ENCODE assay signal across 21 cellular contexts in genomic region chr2:120956486-120957156, GRCh38.
A peak's percentile ranks its signal among the peaks of the same experiment; 100 is the strongest.
DNase-seq lines count a peak whose midpoint lies in the region; ATAC-seq, FAIRE-seq and TF ChIP-seq lines count a peak whose summit lies in the region.
"Had no signal": no experiment of that assay in that cellular context is flagged by ENCODE, and none has a peak within 500 bp of the region (broad histone marks: within the 10 kb centered on the region; RNA-seq: fewer than 3 reads in every experiment).

No MANE protein-coding gene starts in this region.

- H3K9ac ChIP-seq in IMR-90 (ENCODE audit: low read depth, low read length) (no peak overlapping the region), H1 (replicated peaks in 1 of 4; ENCODE audit: extremely low read depth in 1 of 4, low read depth in 3 of 4, low read length in 3 of 4) (no peak overlapping the region), neuronal stem cell (ENCODE audit: low read depth, low read length, poor library complexity) (no peak overlapping the region), MM.1S (ENCODE audit: low read length) (no peak overlapping the region)
- H3K9ac ChIP-seq: SK-N-SH had no signal

- H4K8ac ChIP-seq in IMR-90 (ENCODE audit: low read depth in 2 of 2, low read length in 2 of 2) (no peak overlapping the region), H1 (ENCODE audit: extremely low read depth, insufficient read depth, low read length) (no peak overlapping the region), neuronal stem cell (ENCODE audit: low read depth, low read length) (no peak overlapping the region)

- intact Hi-C loops in IMR-90 (cut with micrococcal nuclease), result loop anchor here (5.0 kb wide), 1 partner anchor 259 kb away; no protein-coding TSS in a partner anchor

- POLR2A ChIA-PET in AG04450 (lab: Yijun Ruan, JAX), result no interaction called here
- POLR2A ChIA-PET in IMR-90 (lab: Charles Lee; ENCODE audit: unreplicated experiment), result interaction anchor here (0.5 kb wide), 1 partner anchor 122 kb away, joined by 11 read pairs; no protein-coding TSS in a partner anchor
- POLR2A ChIA-PET in H1 (lab: Charles Lee; ENCODE audit: partially characterized antibody), result interaction anchor here (1.3 kb wide), 1 partner anchor 119 kb away, joined by 4 read pairs; no protein-coding TSS in a partner anchor

- no peak overlapping the region for H2AK5ac ChIP-seq in IMR-90 (ENCODE audit: low read depth, low read length)
- no peak overlapping the region for H2AK5ac ChIP-seq in H1 (ENCODE audit: low read depth, low read length)
- H2AK5ac ChIP-seq in neuronal stem cell (ENCODE audit: low read depth, low read length), result no peak overlapping the region

- TF ChIP-seq EP300 in H1 (IDR thresholded peaks at IDR 0.05; ENCODE audit: borderline replicate concordance in 1 of 2, low read depth in 2 of 2, low read length in 2 of 2), result no peak

- H3K18ac ChIP-seq in IMR-90 (ENCODE audit: low read depth, low read length) (no peak overlapping the region), H1 (ENCODE audit: extremely low read depth, low read length) (no peak overlapping the region), neuronal stem cell (ENCODE audit: low read length) (no peak overlapping the region)

- no peak for ATAC-seq in IMR-90 (ENCODE audit: low read depth)
- no peak for ATAC-seq in GM19324 (IDR thresholded peaks at IDR 0.05; ENCODE audit: low FRiP score, unreplicated experiment)
- no peak for ATAC-seq in GM18498 (IDR thresholded peaks at IDR 0.05; ENCODE audit: unreplicated experiment)
- ATAC-seq: HepG2 had no signal

- peaks cover 77% of the 10 kb centered on the region for H3K36me3 ChIP-seq in IMR-90 (ENCODE audit: control insufficient read depth, insufficient read depth, low read length)
- H3K36me3 ChIP-seq in H1 (ENCODE audit: control insufficient read depth in 2 of 4, insufficient read depth in 4 of 4, low read length in 3 of 4), result peaks cover 0 to 3% (median 0%) of the 10 kb centered on the region in 4 experiments; a peak in 2 of 8 replicates
- H3K36me3 ChIP-seq in neuronal stem cell (replicated peaks in 1 of 2; ENCODE audit: control insufficient read depth in 2 of 2, insufficient read depth in 2 of 2, low read length in 2 of 2), result peaks cover 25 to 99% of the 10 kb centered on the region in 2 donors
- no peaks in the 10 kb centered on the region for H3K36me3 ChIP-seq in MM.1S (replicated peaks; ENCODE audit: insufficient read depth, low read length)

- H2BK12ac ChIP-seq in H1 (ENCODE audit: low read depth, low read length) (no peak overlapping the region), neuronal stem cell (ENCODE audit: low read length) (no peak overlapping the region)

- H3K79me2 ChIP-seq in H1 (ENCODE audit: control insufficient read depth in 1 of 2, insufficient read depth in 2 of 2, low read length in 2 of 2), result no peaks in the 10 kb centered on the region
- no peaks in the 10 kb centered on the region for H3K79me2 ChIP-seq in MM.1S (ENCODE audit: low read length)

- H3K9me3 ChIP-seq in AG04450 (ENCODE audit: control insufficient read depth, insufficient read depth, low read length) (no peaks in the 10 kb centered on the region; the same call in none of the 2 replicates), IMR-90 (ENCODE audit: control insufficient read depth, insufficient read depth, low read length) (no peaks in the 10 kb centered on the region), H1 (ENCODE audit: insufficient read depth in 2 of 2, low read depth in 1 of 2, low read length in 1 of 2) (no peaks in the 10 kb centered on the region), neuronal stem cell (replicated peaks in 1 of 2; ENCODE audit: control insufficient read depth in 2 of 2, insufficient read depth in 1 of 2, low read depth in 1 of 2, low read length in 2 of 2) (no peaks in the 10 kb centered on the region), MM.1S (replicated peaks; ENCODE audit: insufficient read depth, low read length) (no peaks in the 10 kb centered on the region)
- H3K9me3 ChIP-seq: SK-N-SH had no signal

- H4K91ac ChIP-seq in IMR-90 (ENCODE audit: insufficient read depth, low read depth, low read length), result no peak overlapping the region
- H4K91ac ChIP-seq in H1 (replicated peaks; ENCODE audit: insufficient read length, low read length), result no peak overlapping the region
- H4K91ac ChIP-seq in neuronal stem cell (ENCODE audit: low read depth, low read length, poor library complexity), result no peak overlapping the region

- H4K5ac ChIP-seq in IMR-90 (ENCODE audit: low read depth, low read length) (no peak overlapping the region), H1 (ENCODE audit: insufficient read length, low read depth, low read length) (no peak overlapping the region)

- BruUV-seq in IMR-90 (replicated peaks; lab: Mats Ljungman, UMichigan), result no TSS peak

- no peaks in the 10 kb centered on the region for H3K9me2 ChIP-seq in MM.1S (replicated peaks; ENCODE audit: insufficient read depth, low read length)
- H3K9me2 ChIP-seq: SK-N-SH had no signal

- H2BK20ac ChIP-seq in IMR-90 (ENCODE audit: low read depth, low read length) (no peak overlapping the region), H1 (ENCODE audit: low read length) (no peak overlapping the region)

- H2BK15ac ChIP-seq in IMR-90 (ENCODE audit: low read depth, low read length) (no peak overlapping the region), H1 (ENCODE audit: low read length) (no peak overlapping the region), neuronal stem cell (ENCODE audit: low read length) (no peak overlapping the region)

- DNase-seq in AG04450 (ENCODE audit: low read depth, low spot score) (no peak), IMR-90 (no peak), H1 (ENCODE audit: low read depth in 1 of 2, low spot score in 2 of 2) (no peak), neuronal stem cell (ENCODE audit: low spot score) (no peak), MM.1S (no peak)
- DNase-seq: C1 segment of cervical spinal cord; CD4-positive, alpha-beta memory T cell; COR-L47; DMS53; H7; KBM-7; NCI-H1694; NCI-H2029 treated with DMSO at 0.1 percent for 48 hours; NCI-H446 treated with DMSO at 0.1 percent for 48 hours; NCI-H69; SK-N-SH; SW 1271 had no signal

- TF ChIP-seq RAD21 in IMR-90 (IDR thresholded peaks at IDR 0.05; ENCODE audit: low read length) (no peak), H1 (IDR thresholded peaks at IDR 0.05 in 1 of 2, conservative IDR thresholded peaks at IDR 0.05 in 1 of 2; ENCODE audit: low read depth in 2 of 2, low read length in 2 of 2) (peak in 1 of 2 experiments; percentile 20; a peak in 1 of 4 replicates)

- H3K4me3 ChIP-seq in AG04450 (ENCODE audit: low read depth, low read length), result no peak overlapping the region
- no peak overlapping the region for H3K4me3 ChIP-seq in IMR-90 (ENCODE audit: insufficient read depth, low read depth, low read length)
- no peak overlapping the region for H3K4me3 ChIP-seq in H1 (ENCODE audit: extremely low read depth in 1 of 4, insufficient read depth in 2 of 4, low read depth in 3 of 4, low read length in 4 of 4)
- H3K4me3 ChIP-seq in neuronal stem cell (ENCODE audit: low read length in 2 of 2), result no peak overlapping the region
- no peak overlapping the region for H3K4me3 ChIP-seq in MM.1S (ENCODE audit: low read length)

- H4K20me1 ChIP-seq in IMR-90 (ENCODE audit: insufficient read depth, low read length) (peaks cover 20% of the 10 kb centered on the region), H1 (replicated peaks in 1 of 2; ENCODE audit: control insufficient read depth in 1 of 2, insufficient read depth in 2 of 2, low read length in 2 of 2) (peaks cover 0 to 18% of the 10 kb centered on the region in 2 experiments), MM.1S (ENCODE audit: insufficient read depth, low read length) (no peaks in the 10 kb centered on the region)

- H2BK5ac ChIP-seq in IMR-90 (ENCODE audit: low read depth, low read length, poor library complexity, severe bottlenecking) (no peak overlapping the region), H1 (ENCODE audit: low read depth, low read length) (no peak overlapping the region; the same call in 1 of the 2 replicates), neuronal stem cell (ENCODE audit: low read length) (peak overlapping the region; percentile 12)

- H2BK120ac ChIP-seq in IMR-90 (ENCODE audit: low read depth, low read length) (no peak overlapping the region), H1 (replicated peaks; ENCODE audit: low read depth, low read length) (no peak overlapping the region), neuronal stem cell (ENCODE audit: low read depth, low read length) (no peak overlapping the region)

- peaks cover 3% of the 10 kb centered on the region; the same call in 1 of the 2 replicates for H3K4me1 ChIP-seq in IMR-90 (ENCODE audit: control insufficient read depth, insufficient read depth, low read length)
- H3K4me1 ChIP-seq in H1 (replicated peaks in 1 of 4; ENCODE audit: control insufficient read depth in 3 of 4, insufficient read depth in 4 of 4, low read length in 3 of 4), result no peaks in the 10 kb centered on the region; a peak in 1 of 7 replicates
- H3K4me1 ChIP-seq in neuronal stem cell (ENCODE audit: control insufficient read depth in 2 of 2, insufficient read depth in 1 of 2, low read depth in 1 of 2, low read length in 2 of 2), result peaks cover 0 to 2% of the 10 kb centered on the region in 2 donors
- no peaks in the 10 kb centered on the region for H3K4me1 ChIP-seq in MM.1S (ENCODE audit: low read length)

- WGBS in IMR-90 (ENCODE audit: extremely low coverage in 2 of 2, insufficient read length in 1 of 2), 2 experiments, result 95% methylated on average over 4 of the region's 14 CpGs; no CpG with 5 or more reads in 1 of the 2 experiments
- 85% methylated on average over 10 of the region's 14 CpGs; no CpG with 5 or more reads in 1 of the 2 experiments for WGBS in H1 (ENCODE audit: extremely low coverage in 1 of 2, insufficient coverage in 1 of 2, insufficient read length in 1 of 2, insufficient replicate concordance in 2 of 2, low coverage in 1 of 2, low lambda C conversion rate in 2 of 2, missing lambda C conversion rate in 1 of 2), 2 experiments
- WGBS in neuronal stem cell (ENCODE audit: extremely low coverage in 2 of 2, insufficient read length in 2 of 2, insufficient replicate concordance in 1 of 2), 2 donors, result no CpG with 5 or more reads among the region's 14 CpGs

- no peak for TF ChIP-seq POLR2A in IMR-90 (IDR thresholded peaks at IDR 0.05; ENCODE audit: low read depth, low read length)
- TF ChIP-seq POLR2A in H1 (IDR thresholded peaks at IDR 0.05; ENCODE audit: control extremely low read depth in 1 of 2, low read depth in 2 of 2, low read length in 2 of 2), result no peak

- H3K4ac ChIP-seq in IMR-90 (ENCODE audit: low read depth, low read length) (no peak overlapping the region), H1 (replicated peaks; ENCODE audit: insufficient read length, low read depth, low read length) (no peak overlapping the region), neuronal stem cell (ENCODE audit: low read length) (no peak overlapping the region)

- no peak for FAIRE-seq in H1 (lab: Jason Lieb, UNC)
- FAIRE-seq: A204.1, HepG2 had no signal

- no peaks in the 10 kb centered on the region for H3K23me2 ChIP-seq in H1 (ENCODE audit: low read depth, low read length)

- CTCF ChIA-PET in AG04450 (lab: Charles Lee) (no interaction called here), IMR-90 (lab: Yijun Ruan, JAX) (no interaction called here), H1 (lab: Charles Lee; ENCODE audit: partially characterized antibody) (interaction anchor here (0.6 to 6.0 kb wide), 25 partner anchors 8 to 267 kb away, joined by 3 to 58 read pairs (median 6); no protein-coding TSS in a partner anchor)

- H3K9me1 ChIP-seq in IMR-90 (ENCODE audit: insufficient read depth, low read length), result peaks cover 14% of the 10 kb centered on the region

- H3K56ac ChIP-seq in IMR-90 (ENCODE audit: extremely low read depth, insufficient read depth, low read length) (no peak overlapping the region), H1 (replicated peaks; ENCODE audit: insufficient read length, low read depth, low read length) (no peak overlapping the region)

- H3K14ac ChIP-seq in IMR-90 (replicated peaks; ENCODE audit: low read depth, low read length) (no peak overlapping the region), H1 (ENCODE audit: insufficient read length) (no peak overlapping the region), neuronal stem cell (ENCODE audit: low read length) (peak overlapping the region; percentile 26)

- H2AK9ac ChIP-seq in IMR-90 (replicated peaks; ENCODE audit: low read depth, low read length, poor library complexity), result peak overlapping the region; percentile 57

- no peaks in the 10 kb centered on the region for H3F3A ChIP-seq in MM.1S (ENCODE audit: insufficient read depth, low read length)

- H3K79me1 ChIP-seq in IMR-90 (ENCODE audit: low read depth in 1 of 2, low read length in 2 of 2) (peaks cover 35 to 74% of the 10 kb centered on the region in 2 experiments), H1 (ENCODE audit: low read depth, low read length) (no peaks in the 10 kb centered on the region; the same call in 1 of the 2 replicates), neuronal stem cell (ENCODE audit: low read depth, low read length) (peaks cover 8% of the 10 kb centered on the region)

- no peak overlapping the region for H3K27ac ChIP-seq in AG04450 (ENCODE audit: low read depth, low read length)
- no peak overlapping the region for H3K27ac ChIP-seq in IMR-90 (ENCODE audit: insufficient read depth, low read length)
- H3K27ac ChIP-seq in H1 (ENCODE audit: low read depth, low read length), result no peak overlapping the region
- H3K27ac ChIP-seq in neuronal stem cell (replicated peaks; ENCODE audit: low read length), result no peak overlapping the region
- no peak overlapping the region for H3K27ac ChIP-seq in MM.1S (ENCODE audit: low read length)

- no peak overlapping the region for H3K23ac ChIP-seq in IMR-90 (ENCODE audit: low read depth, low read length)
- H3K23ac ChIP-seq in H1 (ENCODE audit: insufficient read length), result no peak overlapping the region
- no peak overlapping the region for H3K23ac ChIP-seq in neuronal stem cell (ENCODE audit: low read depth, low read length, poor library complexity)

- no peaks in the 10 kb centered on the region for H3K27me3 ChIP-seq in AG04450 (ENCODE audit: control insufficient read depth, insufficient read depth, low read length)
- H3K27me3 ChIP-seq in IMR-90 (ENCODE audit: control insufficient read depth, insufficient read depth, low read length), result no peaks in the 10 kb centered on the region
- no peaks in the 10 kb centered on the region for H3K27me3 ChIP-seq in H1 (replicated peaks in 1 of 4; ENCODE audit: control insufficient read depth in 3 of 4, extremely low read depth in 1 of 4, insufficient read depth in 3 of 4, low read length in 3 of 4)
- no peaks in the 10 kb centered on the region for H3K27me3 ChIP-seq in neuronal stem cell (ENCODE audit: control insufficient read depth in 3 of 3, insufficient read depth in 3 of 3, low read depth in 1 of 3, low read length in 3 of 3)
- H3K27me3 ChIP-seq in MM.1S (replicated peaks; ENCODE audit: insufficient read depth, low read length), result peaks cover 5% of the 10 kb centered on the region; the same call in 1 of the 2 replicates

- H2AFZ ChIP-seq in IMR-90 (replicated peaks; ENCODE audit: low read length, poor library complexity) (peak overlapping the region; percentile 33), H1 (ENCODE audit: low read length) (no peak overlapping the region), neuronal stem cell (ENCODE audit: low read length) (no peak overlapping the region), MM.1S (ENCODE audit: low read length) (no peak overlapping the region)

- TF ChIP-seq CTCF in AG04450 (IDR thresholded peaks at IDR 0.05; ENCODE audit: low read depth, low read length), result 0 out of 2 replicates have a peak, but pooled peaks have one; percentile 4
- TF ChIP-seq CTCF in IMR-90 (conservative IDR thresholded peaks at IDR 0.05; ENCODE audit: low read depth, low read length), result no peak
- TF ChIP-seq CTCF in H1 (IDR thresholded peaks at IDR 0.05; ENCODE audit: control extremely low read depth in 1 of 3, insufficient read depth in 1 of 3, low read depth in 1 of 3, low read length in 3 of 3), result peak in 2 of 3 experiments; percentile 23 to 33; a peak in 1 of 4 replicates
- no peak for TF ChIP-seq CTCF in MM.1S (IDR thresholded peaks at IDR 0.05; ENCODE audit: low read length)

- dilution Hi-C loops in IMR-90 (cut with HindIII; ENCODE audit: low sequenced_read_pairs, unreplicated experiment), result no loop called here

- no peak overlapping the region for H3K4me2 ChIP-seq in IMR-90 (ENCODE audit: low read depth, low read length)
- no peak overlapping the region for H3K4me2 ChIP-seq in H1 (ENCODE audit: insufficient read depth in 1 of 2, low read depth in 2 of 2, low read length in 2 of 2)
- H3K4me2 ChIP-seq in neuronal stem cell (ENCODE audit: insufficient read depth, low read length, poor library complexity, severe bottlenecking), result no peak overlapping the region
- no peak overlapping the region for H3K4me2 ChIP-seq in MM.1S (ENCODE audit: low read depth, low read length)
- H3K4me2 ChIP-seq: SK-N-SH had no signal

- in situ Hi-C loops in IMR-90 (cut with MboI; ENCODE audit: low sequenced_read_pairs), result no loop called here

Comparison
In these comparisons a context has a peak if more than half of its experiments do, and no peak if none do; other contexts are left out.
1. CTCF ChIP-seq: peak in AG04450 (single experiment) and H1 (2 of 3); none in IMR-90 (single experiment) and MM.1S (single experiment).